In the genomic region with DNA sequence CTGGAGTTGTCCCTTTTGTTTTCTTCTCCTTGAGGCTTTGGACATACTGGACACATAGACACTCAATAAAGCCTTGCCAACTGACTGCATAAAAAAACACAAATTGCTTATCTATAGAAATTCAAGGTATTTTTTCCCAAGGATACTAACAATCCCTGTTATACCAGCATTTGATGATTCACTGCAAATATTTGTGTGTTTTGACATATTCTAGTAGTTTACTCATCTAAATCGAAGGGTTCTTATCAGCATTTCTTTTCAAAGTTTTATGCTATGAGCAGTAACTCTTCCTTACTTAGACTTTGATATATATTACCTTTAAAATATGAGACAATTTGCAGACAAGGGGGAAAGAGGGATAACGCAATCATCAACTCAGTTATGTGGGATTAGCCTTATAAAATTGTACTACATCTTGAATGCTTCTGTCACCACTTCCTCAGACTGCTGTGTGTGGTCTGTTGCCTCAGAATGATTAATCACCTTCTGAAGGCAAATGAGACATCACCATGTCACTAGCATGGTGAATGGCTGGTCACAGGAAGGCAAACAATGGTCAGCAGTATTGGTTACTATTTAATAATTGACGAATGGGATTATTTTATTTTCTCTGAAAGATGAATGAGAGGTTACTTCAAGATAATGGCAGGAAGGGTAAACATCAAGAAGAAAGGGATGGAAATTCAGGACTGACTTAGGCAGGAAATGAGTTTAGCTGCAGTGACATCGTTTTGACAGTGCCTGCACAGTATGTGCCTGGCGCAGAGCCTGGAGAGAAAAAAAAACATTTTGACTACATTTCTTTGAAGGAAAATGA, we compare ENCODE assay signal across 18 cellular contexts.
DNase-seq lines count a peak whose midpoint lies in the region; ATAC-seq and TF ChIP-seq lines count a peak whose summit lies in the region.
"Had no signal": no experiment of that assay in that cellular context is flagged by ENCODE, and none has a peak within 500 bp of the region (broad histone marks: within the 10 kb centered on the region; RNA-seq: fewer than 3 reads in every experiment).

No MANE protein-coding gene starts in this region.

- DNase-seq in A172 (ENCODE audit: low spot score) (peak; percentile 8), HS-27A (ENCODE audit: low read depth) (peak; percentile 15), RKO (ENCODE audit: low spot score) (peak; percentile 34), fibroblast of mammary gland (ENCODE audit: low read depth) (peak; percentile 47), NCI-H128 (lab: John Stamatoyannopoulos, UW; ENCODE audit: unreplicated experiment) (no peak), AG08395 (ENCODE audit: low spot score) (no peak)
- no peak for DNase-seq in stimulated activated naive CD4-positive, alpha-beta T cell treated with Interleukin-2 at 50 U/mL for 16 hours (lab: John Stamatoyannopoulos, UW)
- DNase-seq: activated naive CD4-positive, alpha-beta T cell treated with anti-CD3 and anti-CD28 coated beads, Interleukin-2, amount 50 U/mL, for 16 hours; DND-41; mesendoderm; NCI-H1092; NCI-H774; occipital lobe; stimulated activated CD4-positive, alpha-beta T cell treated with anti-CD3 and anti-CD28 coated beads, Interleukin-15, amount 100 ng/mL, for 24 hours had no signal

- no peak for TF ChIP-seq CTCF in fibroblast of mammary gland (conservative IDR thresholded peaks at IDR 0.05; ENCODE audit: control insufficient read depth, insufficient read depth, low read depth, low read length)

- no peak overlapping the region for H3K4me3 ChIP-seq in fibroblast of mammary gland (ENCODE audit: control insufficient read depth, low read depth, low read length)
- H3K4me3 ChIP-seq: esophagus muscularis mucosa, GM23338, tibial nerve had no signal

- no peak for ATAC-seq in HG02981 (IDR thresholded peaks at IDR 0.05; ENCODE audit: unreplicated experiment)
- ATAC-seq: GM23338 had no signal

Comparison
In these comparisons a context has a peak if more than half of its experiments do, and no peak if none do; other contexts are left out.
1. DNase-seq: peak in A172 (single experiment), HS-27A (single experiment), RKO (single experiment) and fibroblast of mammary gland (single experiment); none in NCI-H128 (single experiment), stimulated activated naive CD4-positive, alpha-beta T cell treated with Interleukin-2 at 50 U/mL for 16 hours (single experiment) and AG08395 (single experiment).